ENCODE assay signal across 1 cellular context in the genomic region with DNA sequence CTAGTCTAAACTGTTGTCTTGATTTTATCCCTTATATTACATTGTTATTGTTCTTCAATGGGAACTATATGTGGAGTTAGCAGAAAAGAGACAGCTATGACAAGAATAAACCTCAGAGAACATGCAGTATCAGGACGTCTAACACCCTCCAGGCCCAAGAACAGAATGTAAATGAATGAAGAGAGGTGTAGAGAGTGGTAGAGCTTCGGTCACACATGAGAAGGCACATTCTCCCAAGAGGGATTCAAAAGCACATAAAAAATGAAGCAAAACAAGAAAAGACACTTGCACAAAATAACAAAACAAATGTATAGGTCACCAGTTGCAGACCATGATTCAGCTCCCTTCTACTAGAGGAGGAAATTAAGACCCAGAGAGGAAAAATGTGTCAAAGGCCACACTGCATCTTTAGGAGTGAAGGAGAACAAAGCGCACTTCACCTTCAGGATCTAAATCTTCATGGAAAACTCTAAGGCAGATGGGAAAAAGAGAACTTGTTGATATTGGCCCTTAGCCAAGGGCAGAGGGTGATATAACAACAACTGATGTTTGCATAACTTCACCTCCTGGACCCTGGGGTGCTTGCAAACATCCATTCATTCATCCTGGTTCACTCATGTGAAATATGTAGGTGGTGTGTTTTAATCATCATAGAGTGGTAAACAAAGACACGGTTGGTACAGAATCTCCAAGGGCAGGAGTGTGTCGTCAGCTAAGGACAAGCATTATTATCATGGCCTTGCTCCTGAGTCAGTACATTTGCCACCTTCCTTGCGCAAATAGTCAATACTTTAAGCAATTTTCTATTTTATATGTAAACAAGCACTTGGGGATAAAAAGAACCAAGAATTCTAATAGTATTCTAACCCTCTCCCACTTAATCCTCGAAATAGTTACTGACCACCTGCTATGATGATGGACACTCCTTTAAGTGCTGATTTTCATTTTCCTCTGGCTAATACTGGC.
TF ChIP-seq lines count a peak whose summit lies in the region.

No MANE protein-coding gene starts in this region.

TF ChIP-seq in SK-N-SH, 30 proteins besides CTCF, POLR2A, EP300 and RAD21 (continued from another document):
- no peak for TF ChIP-seq EZH2phosphoT487 (IDR thresholded peaks at IDR 0.05; ENCODE audit: borderline replicate concordance, low read depth)
- TF ChIP-seq, protein P1, sequence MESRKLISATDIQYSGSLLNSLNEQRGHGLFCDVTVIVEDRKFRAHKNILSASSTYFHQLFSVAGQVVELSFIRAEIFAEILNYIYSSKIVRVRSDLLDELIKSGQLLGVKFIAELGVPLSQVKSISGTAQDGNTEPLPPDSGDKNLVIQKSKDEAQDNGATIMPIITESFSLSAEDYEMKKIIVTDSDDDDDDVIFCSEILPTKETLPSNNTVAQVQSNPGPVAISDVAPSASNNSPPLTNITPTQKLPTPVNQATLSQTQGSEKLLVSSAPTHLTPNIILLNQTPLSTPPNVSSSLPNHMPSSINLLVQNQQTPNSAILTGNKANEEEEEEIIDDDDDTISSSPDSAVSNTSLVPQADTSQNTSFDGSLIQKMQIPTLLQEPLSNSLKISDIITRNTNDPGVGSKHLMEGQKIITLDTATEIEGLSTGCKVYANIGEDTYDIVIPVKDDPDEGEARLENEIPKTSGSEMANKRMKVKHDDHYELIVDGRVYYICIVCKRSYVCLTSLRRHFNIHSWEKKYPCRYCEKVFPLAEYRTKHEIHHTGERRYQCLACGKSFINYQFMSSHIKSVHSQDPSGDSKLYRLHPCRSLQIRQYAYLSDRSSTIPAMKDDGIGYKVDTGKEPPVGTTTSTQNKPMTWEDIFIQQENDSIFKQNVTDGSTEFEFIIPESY (IDR thresholded peaks at IDR 0.05; ENCODE audit: borderline replicate concordance, low read depth) = no peak
- no peak for TF ChIP-seq TEAD4 (IDR thresholded peaks at IDR 0.05; ENCODE audit: borderline replicate concordance, insufficient read depth)
- TF ChIP-seq SIN3A (IDR thresholded peaks at IDR 0.05; ENCODE audit: borderline replicate concordance, low read depth, low read length) = no peak
- no peak for TF ChIP-seq RFX5 (IDR thresholded peaks at IDR 0.05; ENCODE audit: low read length)
- TF ChIP-seq NFIC (IDR thresholded peaks at IDR 0.05; ENCODE audit: borderline replicate concordance) = no peak
- TF ChIP-seq, protein P2, sequence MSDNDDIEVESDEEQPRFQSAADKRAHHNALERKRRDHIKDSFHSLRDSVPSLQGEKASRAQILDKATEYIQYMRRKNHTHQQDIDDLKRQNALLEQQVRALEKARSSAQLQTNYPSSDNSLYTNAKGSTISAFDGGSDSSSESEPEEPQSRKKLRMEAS (IDR thresholded peaks at IDR 0.05; ENCODE audit: low read depth) = no peak
- TF ChIP-seq POLR2AphosphoS5 (IDR thresholded peaks at IDR 0.05; ENCODE audit: low read depth, low read length) = no peak
- TF ChIP-seq GABPA (IDR thresholded peaks at IDR 0.05; ENCODE audit: low read depth) = no peak
- TF ChIP-seq YY1 (IDR thresholded peaks at IDR 0.05; ENCODE audit: low read depth) = no peak
